Comparison of ENCODE assay signal across 13 cellular contexts in the genomic region with DNA sequence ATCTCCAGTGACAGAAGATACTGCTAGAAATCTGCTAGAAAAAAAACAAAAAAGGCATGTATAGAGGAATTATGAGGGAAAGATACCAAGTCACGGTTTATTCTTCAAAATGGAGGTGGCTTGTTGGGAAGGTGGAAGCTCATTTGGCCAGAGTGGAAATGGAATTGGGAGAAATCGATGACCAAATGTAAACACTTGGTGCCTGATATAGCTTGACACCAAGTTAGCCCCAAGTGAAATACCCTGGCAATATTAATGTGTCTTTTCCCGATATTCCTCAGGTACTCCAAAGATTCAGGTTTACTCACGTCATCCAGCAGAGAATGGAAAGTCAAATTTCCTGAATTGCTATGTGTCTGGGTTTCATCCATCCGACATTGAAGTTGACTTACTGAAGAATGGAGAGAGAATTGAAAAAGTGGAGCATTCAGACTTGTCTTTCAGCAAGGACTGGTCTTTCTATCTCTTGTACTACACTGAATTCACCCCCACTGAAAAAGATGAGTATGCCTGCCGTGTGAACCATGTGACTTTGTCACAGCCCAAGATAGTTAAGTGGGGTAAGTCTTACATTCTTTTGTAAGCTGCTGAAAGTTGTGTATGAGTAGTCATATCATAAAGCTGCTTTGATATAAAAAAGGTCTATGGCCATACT. TPM values are rescaled to one million over a fixed set of nuclear protein-coding genes. Genes with fewer than 3 reads are reported as not detected.
DNase-seq lines count a peak whose midpoint lies in the region; ATAC-seq and TF ChIP-seq lines count a peak whose summit lies in the region.
"Had no signal": no experiment of that assay in that cellular context is flagged by ENCODE, and none has a peak within 500 bp of the region (broad histone marks: within the 10 kb centered on the region; RNA-seq: fewer than 3 reads in every experiment).

No MANE protein-coding gene starts in this region.

- H3K27me3 Mint-ChIP-seq in activated CD8-positive, alpha-beta T cell treated with anti-CD3 and anti-CD28 coated beads, Interleukin-2, amount 10 ng/mL, durations not matched to agents 7 days and 5 days (ENCODE audit: low read depth), result no peaks in the 10 kb centered on the region

- peaks cover 58% of the 10 kb centered on the region for H3K4me1 Mint-ChIP-seq in activated CD8-positive, alpha-beta T cell treated with anti-CD3 and anti-CD28 coated beads, Interleukin-2, amount 10 ng/mL, durations not matched to agents 7 days and 5 days (ENCODE audit: low read depth)

- peaks cover 90% of the 10 kb centered on the region for H3K36me3 Mint-ChIP-seq in activated CD8-positive, alpha-beta T cell treated with anti-CD3 and anti-CD28 coated beads, Interleukin-2, amount 10 ng/mL, durations not matched to agents 7 days and 5 days (ENCODE audit: low read depth)

- H3K27me3 ChIP-seq in right atrium auricular region (no peaks in the 10 kb centered on the region), muscle layer of duodenum (ENCODE audit: low read depth, low read length) (no peaks in the 10 kb centered on the region), vagina (no peaks in the 10 kb centered on the region)
- H3K27me3 ChIP-seq: SJCRH30 had no signal

- no peak for TF ChIP-seq POLR2A in vagina (IDR thresholded peaks at IDR 0.05)

- H3K36me3 ChIP-seq in right atrium auricular region, result peaks cover 46% of the 10 kb centered on the region
- peaks cover 34 to 43% of the 10 kb centered on the region in 2 donors for H3K36me3 ChIP-seq in muscle layer of duodenum (ENCODE audit: control insufficient read depth in 1 of 2, insufficient read depth in 2 of 2, low read length in 2 of 2)
- peaks cover 0 to 43% of the 10 kb centered on the region in 2 donors for H3K36me3 ChIP-seq in vagina

- H3K9me3 ChIP-seq in right atrium auricular region (no peaks in the 10 kb centered on the region), muscle layer of duodenum (ENCODE audit: control insufficient read depth in 1 of 2, low read length in 2 of 2) (no peaks in the 10 kb centered on the region), vagina (no peaks in the 10 kb centered on the region)
- H3K9me3 ChIP-seq: mucosa of descending colon, SJCRH30 had no signal

- POLR2A ChIA-PET in activated CD8-positive, alpha-beta T cell treated with anti-CD3 and anti-CD28 coated beads, Interleukin-2, amount 10 ng/mL, durations not matched to agents 7 days and 5 days (lab: Charles Lee), result interaction anchor here (0.6 to 20.9 kb wide), 8 partner anchors 14 to 289 kb away, joined by 3 to 2005 read pairs (median 4); a partner anchor contains a TSS

- intact Hi-C loops in cardiac septum (cut with DNase I), result no loop called here
- intact Hi-C loops in vagina (cut with DNase I), result no loop called here

- H3K4me1 ChIP-seq in right atrium auricular region (peaks cover 0 to 41% of the 10 kb centered on the region in 2 donors), muscle layer of duodenum (ENCODE audit: control insufficient read depth in 1 of 2, insufficient read depth in 2 of 2, low read length in 2 of 2) (peaks cover 6 to 15% of the 10 kb centered on the region in 2 donors), vagina (peaks cover 34% of the 10 kb centered on the region)

- no peak for DNase-seq in right atrium auricular region (ENCODE audit: low spot score)
- no peak for DNase-seq in cardiac septum (ENCODE audit: low spot score)
- DNase-seq in activated CD8-positive, alpha-beta T cell treated with anti-CD3 and anti-CD28 coated beads, Interleukin-2, amount 10 ng/mL, durations not matched to agents 7 days and 5 days, result no peak
- DNase-seq in vagina (ENCODE audit: extremely low spot score in 2 of 2), result no peak
- DNase-seq in ACHN, result no peak
- DNase-seq in NCI-H748 treated with DMSO at 0.1 percent for 48 hours (lab: John Stamatoyannopoulos, UW), result no peak
- DNase-seq: activated CD4-positive, CD25-positive, alpha-beta regulatory T cell; mucosa of descending colon; NCI-H2171; SJCRH30 had no signal

- peak overlapping the region; percentile 63 to 100 for H3K27ac ChIP-seq in right atrium auricular region
- peak overlapping the region; percentile 99 for H3K27ac ChIP-seq in muscle layer of duodenum (ENCODE audit: low read length)
- H3K27ac ChIP-seq in vagina, result peak overlapping the region; percentile 100
- H3K27ac ChIP-seq: C4-2B, SJCRH30 had no signal

- H3K9me3 Mint-ChIP-seq in activated CD8-positive, alpha-beta T cell treated with anti-CD3 and anti-CD28 coated beads, Interleukin-2, amount 10 ng/mL, durations not matched to agents 7 days and 5 days (ENCODE audit: insufficient read depth), result no peaks in the 10 kb centered on the region

- ATAC-seq in activated CD8-positive, alpha-beta T cell treated with anti-CD3 and anti-CD28 coated beads, Interleukin-2, amount 10 ng/mL, durations not matched to agents 7 days and 5 days, result no peak
- ATAC-seq in HG03469 (IDR thresholded peaks at IDR 0.05; ENCODE audit: unreplicated experiment), result no peak
- ATAC-seq: mucosa of descending colon had no signal

- H3K4me3 ChIP-seq in right atrium auricular region (no peak overlapping the region), muscle layer of duodenum (ENCODE audit: low read depth in 1 of 2, low read length in 2 of 2) (peak overlapping the region in 1 of 2 donors; percentile 14), vagina (peak overlapping the region in 1 of 2 donors; percentile 99)
- H3K4me3 ChIP-seq: mucosa of descending colon, SJCRH30 had no signal

- peak overlapping the region; percentile 99 for H3K4me3 Mint-ChIP-seq in activated CD8-positive, alpha-beta T cell treated with anti-CD3 and anti-CD28 coated beads, Interleukin-2, amount 10 ng/mL, durations not matched to agents 7 days and 5 days

- TF ChIP-seq CTCF in right atrium auricular region (IDR thresholded peaks at IDR 0.05), result no peak
- TF ChIP-seq CTCF in vagina (IDR thresholded peaks at IDR 0.05), result no peak

- H3K27ac Mint-ChIP-seq in activated CD8-positive, alpha-beta T cell treated with anti-CD3 and anti-CD28 coated beads, Interleukin-2, amount 10 ng/mL, durations not matched to agents 7 days and 5 days, result peak overlapping the region; percentile 91

- in situ Hi-C loops in ACHN (cut with HindIII; ENCODE audit: low pct_ligation_motif_present, low pct_unique_long_range_greater_than_20kb, low sequenced_read_pairs), result no loop called here

- CTCF ChIA-PET in activated CD8-positive, alpha-beta T cell treated with anti-CD3 and anti-CD28 coated beads, Interleukin-2, amount 10 ng/mL, durations not matched to agents 7 days and 5 days (lab: Charles Lee), result interaction anchor here (0.5 to 18.3 kb wide), 4 partner anchors 14 to 77 kb away, joined by 3 to 476 read pairs (median 245); a partner anchor contains a TSS

RNA-seq across cellular contexts. Expression of a gene that starts 4.0 kb away (rescaled TPM):
- total RNA-seq in right atrium auricular region, result 1,000 to 10,000 TPM; 1,354 to 2,259 TPM
- 904 TPM for total RNA-seq in cardiac septum
- 1,000 to 10,000 TPM; 6,300 to 6,473 TPM for total RNA-seq in activated CD8-positive, alpha-beta T cell treated with anti-CD3 and anti-CD28 coated beads, Interleukin-2, amount 10 ng/mL, durations not matched to agents 7 days and 5 days
- total RNA-seq in vagina, result 2,630 TPM

RNA-seq across cellular contexts. Expression of a gene that starts 4.1 kb away (rescaled TPM):
- total RNA-seq in right atrium auricular region, result 1 to 10 TPM in 1 of 2 donors, under 1 TPM in 1; 0.75 to 4.5 TPM
- total RNA-seq in cardiac septum, result 1.00 TPM
- 10 to 100 TPM; 27.4 to 29.6 TPM for total RNA-seq in activated CD8-positive, alpha-beta T cell treated with anti-CD3 and anti-CD28 coated beads, Interleukin-2, amount 10 ng/mL, durations not matched to agents 7 days and 5 days
- total RNA-seq in vagina, result not detected
- total RNA-seq: SJCRH30 had no signal

RNA-seq across cellular contexts. Expression of a gene that starts 21.1 kb away (rescaled TPM):
- total RNA-seq in right atrium auricular region, result 10 to 100 TPM; 28.9 to 55.1 TPM
- total RNA-seq in cardiac septum, result 70.7 TPM
- 10 to 100 TPM; 53.0 to 59.5 TPM for total RNA-seq in activated CD8-positive, alpha-beta T cell treated with anti-CD3 and anti-CD28 coated beads, Interleukin-2, amount 10 ng/mL, durations not matched to agents 7 days and 5 days
- total RNA-seq in vagina, result 11.3 TPM

RNA-seq across cellular contexts. Expression of a gene that starts 51.8 kb away (rescaled TPM):
- total RNA-seq in right atrium auricular region (10 to 100 TPM; 34.2 to 40.1 TPM), cardiac septum (49.2 TPM), vagina (98.2 TPM)
- total RNA-seq in activated CD8-positive, alpha-beta T cell treated with anti-CD3 and anti-CD28 coated beads, Interleukin-2, amount 10 ng/mL, durations not matched to agents 7 days and 5 days, result 10 to 100 TPM; 73.8 to 75.8 TPM

Comparison
In these comparisons a context has a peak if more than half of its experiments do, and no peak if none do; other contexts are left out.
1. RNA of a gene that starts 4.1 kb away (total RNA-seq): 27.4 to 29.6 TPM in activated CD8-positive, alpha-beta T cell treated with anti-CD3 and anti-CD28 coated beads, Interleukin-2, amount 10 ng/mL, durations not matched to agents 7 days and 5 days; 0.75 to 4.5 TPM in right atrium auricular region, not detected in vagina (single experiment) and 1.00 TPM in cardiac septum (single experiment); every median in the first group is over 4 times any median in the second.
2. Peak in every context shown above with its lines, with median percentiles within 50 percentile points of each other: H3K27ac ChIP-seq.